ENCODE assay signal across 15 cellular contexts in the genomic region with DNA sequence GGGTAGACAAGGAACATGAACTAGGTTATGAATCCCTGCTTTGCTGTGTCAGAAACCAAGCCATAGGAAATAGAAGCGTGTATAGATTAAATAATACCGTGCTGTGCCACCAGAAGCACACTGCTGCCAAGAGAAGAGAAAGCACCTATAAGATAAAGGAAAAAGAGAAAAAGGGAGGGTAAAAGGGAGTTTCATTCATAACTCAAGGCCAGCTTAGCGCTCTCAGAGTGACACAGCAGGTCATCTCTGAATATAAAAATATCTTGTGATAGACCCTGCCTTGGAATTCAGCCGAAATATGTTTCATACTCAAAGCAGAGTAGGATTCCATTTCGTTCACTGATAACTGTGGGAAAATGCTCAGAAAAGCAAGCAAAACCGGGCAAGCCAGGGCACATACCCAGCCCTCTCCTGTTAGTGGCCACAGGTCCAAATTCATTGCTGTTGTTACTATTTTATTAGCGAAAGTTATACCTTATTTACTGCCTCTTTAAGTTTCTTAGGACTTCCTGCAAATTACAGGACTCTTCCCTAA. TPM values are rescaled to one million over a fixed set of nuclear protein-coding genes. Genes with fewer than 3 reads are reported as not detected.
DNase-seq lines count a peak whose midpoint lies in the region; ATAC-seq, FAIRE-seq and TF ChIP-seq lines count a peak whose summit lies in the region.
"Had no signal": no experiment of that assay in that cellular context is flagged by ENCODE, and none has a peak within 500 bp of the region (broad histone marks: within the 10 kb centered on the region; RNA-seq: fewer than 3 reads in every experiment).

No MANE protein-coding gene starts in this region.

- peak overlapping the region; percentile 71 for H3K27ac ChIP-seq in C4-2B
- H3K27ac ChIP-seq in RWPE2 (ENCODE audit: poor library complexity, severe bottlenecking) = peak overlapping the region; percentile 92
- peak overlapping the region; percentile 68 for H3K27ac ChIP-seq in prostate gland
- H3K27ac ChIP-seq in small intestine (ENCODE audit: low read depth in 1 of 2, low read length in 1 of 2) = no peak overlapping the region
- H3K27ac ChIP-seq: WERI-Rb-1 had no signal

- no peaks in the 10 kb centered on the region for H3K9me3 ChIP-seq in RWPE2 (ENCODE audit: severe bottlenecking)
- H3K9me3 ChIP-seq in prostate gland = no peaks in the 10 kb centered on the region
- no peaks in the 10 kb centered on the region for H3K9me3 ChIP-seq in small intestine (ENCODE audit: control insufficient read depth, low read depth)
- H3K9me3 ChIP-seq: gastroesophageal sphincter had no signal

- no peak for FAIRE-seq in small intestine (lab: Jason Lieb, UNC)

- H3K4me3 Mint-ChIP-seq in stimulated activated naive B cell treated with anti-CD40 and anti-IgM and Interleukin-4, amounts not matched to agents 10 μg/mL and 1 μg/mL and 100 μg/mL, for 72 hours = no peak overlapping the region
- H3K4me3 Mint-ChIP-seq in stimulated activated naive CD8-positive, alpha-beta T cell treated with anti-CD3 and anti-CD28 coated beads, Interleukin-15, amount 100 ng/mL, for 72 hours = no peak overlapping the region

- H3K27me3 Mint-ChIP-seq in stimulated activated naive B cell treated with anti-CD40 and anti-IgM and Interleukin-4, amounts not matched to agents 10 μg/mL and 1 μg/mL and 100 μg/mL, for 72 hours = peaks cover 51 to 77% of the 10 kb centered on the region in 2 donors
- peaks cover 77% of the 10 kb centered on the region for H3K27me3 Mint-ChIP-seq in stimulated activated naive CD8-positive, alpha-beta T cell treated with anti-CD3 and anti-CD28 coated beads, Interleukin-15, amount 100 ng/mL, for 72 hours

- DNase-seq in RWPE2 (ENCODE audit: low spot score) (no peak), fibroblast of pulmonary artery (ENCODE audit: low read depth) (peak; percentile 45), prostate gland (ENCODE audit: low spot score) (peak; percentile 72), small intestine (no peak), NCI-H146 treated with DMSO at 0.1 percent for 48 hours (lab: John Stamatoyannopoulos, UW; ENCODE audit: unreplicated experiment) (no peak)
- no peak for DNase-seq in stimulated activated naive B cell treated with anti-CD40 and anti-IgM and Interleukin-4, amounts not matched to agents 10 μg/mL and 1 μg/mL and 100 μg/mL, for 72 hours
- DNase-seq in stimulated activated naive CD8-positive, alpha-beta T cell treated with anti-CD3 and anti-CD28 coated beads, Interleukin-15, amount 100 ng/mL, for 72 hours = no peak
- DNase-seq: activated T-cell treated with anti-CD3 and anti-CD28 coated beads, Interleukin-2, amount 50 U/mL, for 48 hours; cerebellar nuclear complex; GDM1; NCI-H2081; WERI-Rb-1 had no signal

- H3K27me3 ChIP-seq in RWPE2 (ENCODE audit: insufficient read depth, poor library complexity, severe bottlenecking) (no peaks in the 10 kb centered on the region), prostate gland (replicated peaks; ENCODE audit: insufficient read depth) (no peaks in the 10 kb centered on the region), small intestine (ENCODE audit: control insufficient read depth in 2 of 2, insufficient read depth in 2 of 2, low read length in 2 of 2) (no peaks in the 10 kb centered on the region)
- H3K27me3 ChIP-seq: gastroesophageal sphincter had no signal

- WGBS in prostate gland = 21% methylated on average over 7 of the region's 7 CpGs
- 53 to 61% (median 53%) methylated on average over 7 of the region's 7 CpGs for WGBS in small intestine, 3 donors

- no peaks in the 10 kb centered on the region for H3K36me3 Mint-ChIP-seq in stimulated activated naive B cell treated with anti-CD40 and anti-IgM and Interleukin-4, amounts not matched to agents 10 μg/mL and 1 μg/mL and 100 μg/mL, for 72 hours

- H3K4me1 ChIP-seq in RWPE2 (ENCODE audit: insufficient read depth, poor library complexity, severe bottlenecking) (peaks cover 64% of the 10 kb centered on the region), prostate gland (replicated peaks) (peaks cover 42% of the 10 kb centered on the region), small intestine (ENCODE audit: control insufficient read depth in 2 of 2, insufficient read depth in 1 of 2, low read depth in 1 of 2, low read length in 1 of 2) (peaks cover 5 to 12% of the 10 kb centered on the region in 2 donors)

- ATAC-seq in RWPE2 (ENCODE audit: low read depth) = peak; percentile 44
- ATAC-seq in stimulated activated naive B cell treated with anti-CD40 and anti-IgM and Interleukin-4, amounts not matched to agents 10 μg/mL and 1 μg/mL and 100 μg/mL, for 72 hours (replicated peaks) = no peak
- no peak for ATAC-seq in stimulated activated naive CD8-positive, alpha-beta T cell treated with anti-CD3 and anti-CD28 coated beads, Interleukin-15, amount 100 ng/mL, for 72 hours
- ATAC-seq: Panc1 had no signal

- H3K4me3 ChIP-seq in RWPE2 (ENCODE audit: severe bottlenecking) (no peak overlapping the region), fibroblast of pulmonary artery (replicated peaks; ENCODE audit: low read depth, low read length) (no peak overlapping the region), prostate gland (no peak overlapping the region), small intestine (ENCODE audit: low read depth in 1 of 2, low read length in 2 of 2) (no peak overlapping the region)
- H3K4me3 ChIP-seq: gastroesophageal sphincter had no signal

- no peak overlapping the region for H3K27ac Mint-ChIP-seq in stimulated activated naive B cell treated with anti-CD40 and anti-IgM and Interleukin-4, amounts not matched to agents 10 μg/mL and 1 μg/mL and 100 μg/mL, for 72 hours
- no peak overlapping the region for H3K27ac Mint-ChIP-seq in stimulated activated naive CD8-positive, alpha-beta T cell treated with anti-CD3 and anti-CD28 coated beads, Interleukin-15, amount 100 ng/mL, for 72 hours

- peaks cover 0 to 3% of the 10 kb centered on the region in 2 donors for H3K9me3 Mint-ChIP-seq in stimulated activated naive B cell treated with anti-CD40 and anti-IgM and Interleukin-4, amounts not matched to agents 10 μg/mL and 1 μg/mL and 100 μg/mL, for 72 hours
- H3K9me3 Mint-ChIP-seq in stimulated activated naive CD8-positive, alpha-beta T cell treated with anti-CD3 and anti-CD28 coated beads, Interleukin-15, amount 100 ng/mL, for 72 hours = no peaks in the 10 kb centered on the region

- peaks cover 97% of the 10 kb centered on the region for H3K36me3 ChIP-seq in RWPE2 (ENCODE audit: low read depth)
- no peaks in the 10 kb centered on the region for H3K36me3 ChIP-seq in prostate gland
- H3K36me3 ChIP-seq in small intestine (ENCODE audit: control insufficient read depth in 2 of 2, insufficient read depth in 2 of 2, low read length in 2 of 2) = peaks cover 4 to 22% of the 10 kb centered on the region in 2 donors
- H3K36me3 ChIP-seq: WERI-Rb-1 had no signal

- TF ChIP-seq CTCF in C4-2B (conservative IDR thresholded peaks at IDR 0.05) (no peak), RWPE2 (IDR thresholded peaks at IDR 0.05; ENCODE audit: poor library complexity, severe bottlenecking) (no peak), fibroblast of pulmonary artery (IDR thresholded peaks at IDR 0.05; ENCODE audit: low read length, missing control alignments) (no peak), prostate gland (IDR thresholded peaks at IDR 0.05) (no peak)

- H3K4me1 Mint-ChIP-seq in stimulated activated naive B cell treated with anti-CD40 and anti-IgM and Interleukin-4, amounts not matched to agents 10 μg/mL and 1 μg/mL and 100 μg/mL, for 72 hours = peaks cover 0 to 2% of the 10 kb centered on the region in 2 donors
- no peaks in the 10 kb centered on the region for H3K4me1 Mint-ChIP-seq in stimulated activated naive CD8-positive, alpha-beta T cell treated with anti-CD3 and anti-CD28 coated beads, Interleukin-15, amount 100 ng/mL, for 72 hours

- no peak for TF ChIP-seq POLR2A in prostate gland (IDR thresholded peaks at IDR 0.05)

- intact Hi-C loops in prostate gland (cut with DNase I) = no loop called here

RNA-seq across cellular contexts. Expression of a gene that starts 8.7 kb away (rescaled TPM):
- total RNA-seq in prostate gland = 10 to 100 TPM; 46.5 to 72.3 TPM
- polyA plus RNA-seq in small intestine = 10 to 100 TPM in 2 of 3 donors, 1 to 10 TPM in 1; 6.3 to 18.7 (median 12.7) TPM

Comparison
In these comparisons a context has a peak if more than half of its experiments do, and no peak if none do; other contexts are left out.
1. H3K27ac ChIP-seq: peak in C4-2B (single experiment), RWPE2 (single experiment) and prostate gland (2 of 2); none in small intestine (0 of 2).
2. DNase-seq: peak in fibroblast of pulmonary artery (single experiment) and prostate gland (single experiment); none in RWPE2 (single experiment), stimulated activated naive B cell treated with anti-CD40 and anti-IgM and Interleukin-4, amounts not matched to agents 10 μg/mL and 1 μg/mL and 100 μg/mL, for 72 hours (single experiment), stimulated activated naive CD8-positive, alpha-beta T cell treated with anti-CD3 and anti-CD28 coated beads, Interleukin-15, amount 100 ng/mL, for 72 hours (0 of 2), small intestine (single experiment) and NCI-H146 treated with DMSO at 0.1 percent for 48 hours (single experiment).